In the genomic region with DNA sequence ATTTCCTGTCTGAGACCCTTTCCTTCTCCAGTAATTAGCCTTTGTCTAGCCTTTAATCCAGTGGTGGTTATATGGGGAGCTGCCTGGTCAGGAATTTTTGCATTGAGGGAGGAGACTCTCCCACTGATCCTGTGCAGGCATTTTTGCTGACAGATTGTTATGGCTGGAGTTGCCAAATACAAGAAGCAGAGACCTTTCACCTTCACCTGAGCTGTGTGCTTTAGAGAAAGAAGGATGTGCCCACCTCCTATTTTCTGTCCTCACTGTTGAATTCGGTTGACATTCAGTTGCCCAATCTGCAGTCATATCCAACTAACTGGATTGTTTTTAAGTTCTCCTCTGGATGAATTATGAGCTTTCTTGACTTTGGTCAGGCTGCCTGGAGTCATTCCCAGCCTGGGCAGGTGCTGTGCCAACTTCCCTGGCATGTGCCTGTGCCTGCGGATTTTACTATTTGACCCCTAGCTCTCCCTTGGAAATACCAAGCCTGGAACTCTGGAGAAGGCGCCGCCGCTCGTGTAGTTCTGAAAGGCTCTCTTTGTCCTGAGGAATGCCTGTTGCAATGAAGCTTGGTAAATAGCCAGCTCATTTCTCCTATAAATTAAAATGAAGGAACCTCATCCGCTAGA, we compare ENCODE assay signal across 12 cellular contexts.
DNase-seq lines count a peak whose midpoint lies in the region; ATAC-seq, FAIRE-seq and TF ChIP-seq lines count a peak whose summit lies in the region.
"Had no signal": no experiment of that assay in that cellular context is flagged by ENCODE, and none has a peak within 500 bp of the region (broad histone marks: within the 10 kb centered on the region; RNA-seq: fewer than 3 reads in every experiment).

No MANE protein-coding gene starts in this region.

- intact Hi-C loops in right cardiac atrium (cut with DNase I) (no loop called here), psoas muscle (cut with DNase I) (no loop called here)

- H3K4me2 ChIP-seq in astrocyte (ENCODE audit: low read length), result peak overlapping the region; percentile 15
- H3K4me2 ChIP-seq: SK-N-SH had no signal

- in situ Hi-C loops in G401 (cut with HindIII; ENCODE audit: low sequenced_read_pairs), result no loop called here

- H3K36me3 Mint-ChIP-seq in astrocyte (ENCODE audit: low read depth, unreplicated experiment), result no peaks in the 10 kb centered on the region

- H3K27ac ChIP-seq in astrocyte (ENCODE audit: low read depth, low read length) (no peak overlapping the region), right cardiac atrium (ENCODE audit: low read length) (peak overlapping the region; percentile 23), psoas muscle (no peak overlapping the region)

- H4K20me1 ChIP-seq in astrocyte (ENCODE audit: insufficient read depth, low read length), result no peaks in the 10 kb centered on the region

- no peak overlapping the region for H3K9ac ChIP-seq in astrocyte (ENCODE audit: low read length)
- H3K9ac ChIP-seq: SK-N-SH had no signal

- peaks cover 13% of the 10 kb centered on the region for H3K4me1 Mint-ChIP-seq in astrocyte (ENCODE audit: low read depth, unreplicated experiment)

- no peaks in the 10 kb centered on the region for H3K36me3 ChIP-seq in astrocyte (ENCODE audit: insufficient read depth, low read length)
- H3K36me3 ChIP-seq in psoas muscle (ENCODE audit: insufficient read depth in 1 of 2, low read depth in 1 of 2), result no peaks in the 10 kb centered on the region

- no peak overlapping the region for H2AFZ ChIP-seq in astrocyte (ENCODE audit: low read depth, low read length)

- H3K27me3 ChIP-seq in astrocyte (ENCODE audit: insufficient read depth, low read length), result no peaks in the 10 kb centered on the region
- H3K27me3 ChIP-seq in right cardiac atrium (ENCODE audit: control insufficient read depth, insufficient read depth), result no peaks in the 10 kb centered on the region
- no peaks in the 10 kb centered on the region for H3K27me3 ChIP-seq in psoas muscle (ENCODE audit: insufficient read depth in 3 of 3, low read length in 2 of 3)

- peak; percentile 74 to 84 for ATAC-seq in right cardiac atrium
- ATAC-seq in psoas muscle, result peak; percentile 56 to 83 (median 72)
- ATAC-seq in HG03139 (IDR thresholded peaks at IDR 0.05; ENCODE audit: unreplicated experiment), result no peak
- ATAC-seq in GM21529 (IDR thresholded peaks at IDR 0.05; ENCODE audit: unreplicated experiment), result no peak

- no peaks in the 10 kb centered on the region for H3K9me3 ChIP-seq in astrocyte (ENCODE audit: insufficient read depth, low read depth, low read length)
- no peaks in the 10 kb centered on the region for H3K9me3 ChIP-seq in right cardiac atrium (ENCODE audit: control insufficient read depth, low read length)
- no peaks in the 10 kb centered on the region for H3K9me3 ChIP-seq in psoas muscle
- H3K9me3 ChIP-seq: SK-N-SH had no signal

- H3K9me3 Mint-ChIP-seq in astrocyte (ENCODE audit: unreplicated experiment), result no peaks in the 10 kb centered on the region
- H3K9me3 Mint-ChIP-seq: CD4-positive, alpha-beta T cell had no signal

- WGBS in right cardiac atrium, result 37% methylated on average over 7 of the region's 7 CpGs
- WGBS in psoas muscle, 3 donors, result 22 to 32% (median 26%) methylated on average over 7 of the region's 7 CpGs

- TF ChIP-seq CTCF in astrocyte (IDR thresholded peaks at IDR 0.05; ENCODE audit: insufficient read depth, low read depth, low read length), result no peak
- no peak for TF ChIP-seq CTCF in psoas muscle (IDR thresholded peaks at IDR 0.05)

- H3K4me3 ChIP-seq in astrocyte (ENCODE audit: insufficient read depth, low read depth, low read length) (no peak overlapping the region), right cardiac atrium (ENCODE audit: low read length) (no peak overlapping the region), psoas muscle (no peak overlapping the region)

- FAIRE-seq in astrocyte (lab: Jason Lieb, UNC), result no peak
- FAIRE-seq: GM18507 had no signal

- DNase-seq in G401 (ENCODE audit: low spot score) (peak; percentile 44), astrocyte (ENCODE audit: low read depth) (peak; percentile 70), right cardiac atrium (peak; percentile 55 to 79 (median 77)), psoas muscle (peak in 1 of 2 donors; percentile 59), erythroblast (lab: John Stamatoyannopoulos, UW) (no peak), NCI-H2227 (lab: John Stamatoyannopoulos, UW; ENCODE audit: unreplicated experiment) (no peak)
- DNase-seq: CD4-positive, alpha-beta T cell; SK-N-SH; stimulated activated naive CD4-positive, alpha-beta T cell treated with Interleukin-2 at 50 U/mL for 16 hours had no signal

- H3K4me3 Mint-ChIP-seq in astrocyte (ENCODE audit: unreplicated experiment), result no peak overlapping the region
- H3K4me3 Mint-ChIP-seq: CD4-positive, alpha-beta T cell had no signal

- H3K27me3 Mint-ChIP-seq in astrocyte (ENCODE audit: low read depth, unreplicated experiment), result peaks cover 2% of the 10 kb centered on the region

- no peaks in the 10 kb centered on the region for H3K79me2 ChIP-seq in astrocyte (ENCODE audit: insufficient read depth, low read length)

- no peak for TF ChIP-seq POLR2A in erythroblast (IDR thresholded peaks at IDR 0.05; ENCODE audit: low read length)

- H3K4me1 ChIP-seq in astrocyte (ENCODE audit: insufficient read depth, low read length) (no peaks in the 10 kb centered on the region), right cardiac atrium (ENCODE audit: control insufficient read depth, insufficient read depth, low read length) (peaks cover 11% of the 10 kb centered on the region), psoas muscle (peaks cover 10% of the 10 kb centered on the region)

- H3K27ac Mint-ChIP-seq in astrocyte (ENCODE audit: unreplicated experiment), result no peak overlapping the region
- H3K27ac Mint-ChIP-seq: CD4-positive, alpha-beta T cell had no signal

Comparison
In these comparisons a context has a peak if more than half of its experiments do, and no peak if none do; other contexts are left out.
1. DNase-seq: peak in G401 (single experiment), astrocyte (single experiment) and right cardiac atrium (3 of 3); none in erythroblast (0 of 2) and NCI-H2227 (single experiment).
2. ATAC-seq: peak in right cardiac atrium (2 of 2) and psoas muscle (4 of 4); none in HG03139 (single experiment) and GM21529 (single experiment).